Comparison of ENCODE assay signal across 11 cellular contexts in genomic region chr10:60353519-60354258, GRCh38. TPM values are rescaled to one million over a fixed set of nuclear protein-coding genes. Genes with fewer than 3 reads are reported as not detected.
DNase-seq lines count a peak whose midpoint lies in the region; ATAC-seq and TF ChIP-seq lines count a peak whose summit lies in the region.
"Had no signal": no experiment of that assay in that cellular context is flagged by ENCODE, and none has a peak within 500 bp of the region (broad histone marks: within the 10 kb centered on the region; RNA-seq: fewer than 3 reads in every experiment).

No MANE protein-coding gene starts in this region.

- H3K27ac ChIP-seq in neural progenitor cell (no peak overlapping the region), gastroesophageal sphincter (no peak overlapping the region)

- H3K27ac Mint-ChIP-seq in neural progenitor cell = no peak overlapping the region
- no peak overlapping the region for H3K27ac Mint-ChIP-seq in HFFc6
- H3K27ac Mint-ChIP-seq in T-cell = no peak overlapping the region
- H3K27ac Mint-ChIP-seq: effector memory CD8-positive, alpha-beta T cell had no signal

- H3K36me3 ChIP-seq in neural progenitor cell (no peaks in the 10 kb centered on the region), gastroesophageal sphincter (no peaks in the 10 kb centered on the region)

- H3K9me3 Mint-ChIP-seq in neural progenitor cell (no peaks in the 10 kb centered on the region), HFFc6 (no peaks in the 10 kb centered on the region), T-cell (no peaks in the 10 kb centered on the region)
- H3K9me3 Mint-ChIP-seq: effector memory CD8-positive, alpha-beta T cell had no signal

- no peaks in the 10 kb centered on the region for H3K27me3 ChIP-seq in neural progenitor cell
- no peaks in the 10 kb centered on the region for H3K27me3 ChIP-seq in gastroesophageal sphincter

- no peak overlapping the region for H3K4me3 Mint-ChIP-seq in neural progenitor cell
- no peak overlapping the region for H3K4me3 Mint-ChIP-seq in HFFc6
- no peak overlapping the region for H3K4me3 Mint-ChIP-seq in T-cell
- H3K4me3 Mint-ChIP-seq: effector memory CD8-positive, alpha-beta T cell had no signal

- no peaks in the 10 kb centered on the region for H3K79me2 ChIP-seq in neural progenitor cell (ENCODE audit: low read depth)

- DNase-seq in C1 segment of cervical spinal cord (lab: John Stamatoyannopoulos, UW) = peak in 11 of 14 donors; percentile 22 to 65 (median 41)
- peak; percentile 45 for DNase-seq in OCI-M1 (lab: John Stamatoyannopoulos, UW)
- peak; percentile 26 to 66 for DNase-seq in foreskin fibroblast
- peak; percentile 51 for DNase-seq in neural progenitor cell (ENCODE audit: low spot score)
- DNase-seq in activated CD4-positive, alpha-beta T cell treated with anti-CD3 and anti-CD28 coated beads for 4 hours = no peak
- no peak for DNase-seq in HFFc6
- no peak for DNase-seq in T-cell
- DNase-seq: effector memory CD8-positive, alpha-beta T cell; MM.1S; SK-N-SH had no signal

- TF ChIP-seq EP300 in gastroesophageal sphincter (IDR thresholded peaks at IDR 0.05) = no peak

- H3K36me3 Mint-ChIP-seq in neural progenitor cell = no peaks in the 10 kb centered on the region
- no peaks in the 10 kb centered on the region for H3K36me3 Mint-ChIP-seq in HFFc6 (ENCODE audit: low read depth)
- no peaks in the 10 kb centered on the region for H3K36me3 Mint-ChIP-seq in T-cell

- WGBS in gastroesophageal sphincter (ENCODE audit: low coverage in 1 of 2), 2 donors = 66 to 67% methylated on average over 6 to 8 of the region's 9 CpGs

- H3K4me3 ChIP-seq in foreskin fibroblast (ENCODE audit: low read depth in 1 of 2, low read length in 2 of 2) = no peak overlapping the region
- H3K4me3 ChIP-seq in neural progenitor cell = no peak overlapping the region
- H3K4me3 ChIP-seq in gastroesophageal sphincter = no peak overlapping the region

- ATAC-seq in gastroesophageal sphincter (no peak), T-cell (replicated peaks in 1 of 4) (no peak)
- ATAC-seq: effector memory CD8-positive, alpha-beta T cell had no signal

- H3K4me2 ChIP-seq in neural progenitor cell = peak overlapping the region; percentile 21
- H3K4me2 ChIP-seq: SK-N-SH had no signal

- CTCF ChIA-PET in T-cell (lab: Charles Lee) = no interaction called here

- H2AFZ ChIP-seq in neural progenitor cell (replicated peaks) = peak overlapping the region; percentile 81

- H3K27me3 Mint-ChIP-seq in neural progenitor cell (ENCODE audit: insufficient read depth, low read depth) (no peaks in the 10 kb centered on the region), HFFc6 (ENCODE audit: insufficient read depth) (no peaks in the 10 kb centered on the region; the same call in 1 of the 2 replicates), T-cell (no peaks in the 10 kb centered on the region)
- H3K27me3 Mint-ChIP-seq: effector memory CD8-positive, alpha-beta T cell had no signal

- TF ChIP-seq CTCF in foreskin fibroblast (IDR thresholded peaks at IDR 0.05; ENCODE audit: low read depth, low read length) (no peak), neural progenitor cell (IDR thresholded peaks at IDR 0.05) (no peak), HFFc6 (IDR thresholded peaks at IDR 0.05) (no peak), gastroesophageal sphincter (IDR thresholded peaks at IDR 0.05) (no peak)

- no peaks in the 10 kb centered on the region for H4K20me1 ChIP-seq in neural progenitor cell (ENCODE audit: low read depth)

- no peak overlapping the region for H3K9ac ChIP-seq in neural progenitor cell
- H3K9ac ChIP-seq: SK-N-SH had no signal

- no peak for TF ChIP-seq POLR2A in gastroesophageal sphincter (IDR thresholded peaks at IDR 0.05)

- H3K9me3 ChIP-seq in neural progenitor cell (ENCODE audit: low read depth) (no peaks in the 10 kb centered on the region), gastroesophageal sphincter (no peaks in the 10 kb centered on the region)
- H3K9me3 ChIP-seq: SK-N-SH had no signal

- H3F3A ChIP-seq in neural progenitor cell (ENCODE audit: low read depth) = peaks cover 3% of the 10 kb centered on the region

- POLR2A ChIA-PET in T-cell (lab: Charles Lee) = no interaction called here

- H3K4me1 ChIP-seq in neural progenitor cell = peaks cover 22% of the 10 kb centered on the region
- peaks cover 0 to 15% (median 0%) of the 10 kb centered on the region in 3 donors for H3K4me1 ChIP-seq in gastroesophageal sphincter

- H3K4me1 Mint-ChIP-seq in neural progenitor cell = peaks cover 33% of the 10 kb centered on the region
- peaks cover 26% of the 10 kb centered on the region for H3K4me1 Mint-ChIP-seq in HFFc6 (ENCODE audit: low read depth)
- peaks cover 0 to 22% (median 9%) of the 10 kb centered on the region in 3 donors for H3K4me1 Mint-ChIP-seq in T-cell

RNA-seq across cellular contexts. Expression of gene ANK3, which starts 36.0 kb away (rescaled TPM):
- 42.6 and 54.1 TPM in 2 replicates for total RNA-seq in neural progenitor cell (ENCODE audit: low replicate concordance)
- not detected for total RNA-seq in HFFc6 (2021; fragmentation: NEBNext Ultra II Directional; extraction: Animal tissue kit (Norgen Biotek cat#: 25700))
- 10 to 100 TPM; 21.1 to 61.5 (median 38.9) TPM for total RNA-seq in gastroesophageal sphincter
- total RNA-seq in T-cell = 10 to 100 TPM; 43.0 to 74.8 (median 56.7) TPM

Comparison
In these comparisons a context has a peak if more than half of its experiments do, and no peak if none do; other contexts are left out.
1. DNase-seq: peak in C1 segment of cervical spinal cord (11 of 14), OCI-M1 (single experiment), foreskin fibroblast (2 of 2) and neural progenitor cell (single experiment); none in activated CD4-positive, alpha-beta T cell treated with anti-CD3 and anti-CD28 coated beads for 4 hours (0 of 2), HFFc6 (single experiment) and T-cell (0 of 34).
2. RNA of gene ANK3, which starts 36.0 kb away (total RNA-seq): 43.0 to 74.8 TPM in T-cell, 42.6 to 54.1 TPM in neural progenitor cell and 21.1 to 61.5 TPM in gastroesophageal sphincter; not detected in HFFc6; every median in the first group is over 10 times any median in the second.